9 cellular contexts compared by ENCODE assay signal in genomic region chr12:114667669-114668150, GRCh38. TPM values are rescaled to one million over a fixed set of nuclear protein-coding genes. Genes with fewer than 3 reads are reported as not detected.
DNase-seq lines count a peak whose midpoint lies in the region; ATAC-seq, FAIRE-seq and TF ChIP-seq lines count a peak whose summit lies in the region.
"Had no signal": no experiment of that assay in that cellular context is flagged by ENCODE, and none has a peak within 500 bp of the region (broad histone marks: within the 10 kb centered on the region; RNA-seq: fewer than 3 reads in every experiment).

No MANE protein-coding gene starts in this region.

- no peaks in the 10 kb centered on the region for H3K9me3 ChIP-seq in muscle layer of colon (ENCODE audit: low read length)

- H3K27me3 ChIP-seq in muscle layer of colon (ENCODE audit: control insufficient read depth in 1 of 2, insufficient read depth in 2 of 2, low read length in 2 of 2), result peaks cover 38 to 58% of the 10 kb centered on the region in 2 donors

- no peak for DNase-seq in activated naive CD4-positive, alpha-beta T cell (lab: John Stamatoyannopoulos, UW)
- DNase-seq in choroid plexus epithelial cell (ENCODE audit: low read depth) (no peak), GM12891 (ENCODE audit: insufficient read length, low spot score) (no peak), globus pallidus (ENCODE audit: low spot score) (no peak)
- DNase-seq: activated CD4-positive, alpha-beta T cell treated with anti-CD3 and anti-CD28 coated beads for 4 hours had no signal

- no peak for ATAC-seq in GM21515 (IDR thresholded peaks at IDR 0.05; ENCODE audit: unreplicated experiment)

- H3K9me3 Mint-ChIP-seq in activated naive CD4-positive, alpha-beta T cell treated with anti-CD3 and anti-CD28 coated beads, Interleukin-2, amount 50 U/mL, for 24 hours, result no peaks in the 10 kb centered on the region

- FAIRE-seq in GM12891 (lab: Jason Lieb, UNC), result no peak

- H3K27ac ChIP-seq in muscle layer of colon (ENCODE audit: low read depth, low read length), result no peak overlapping the region
- peak overlapping the region; percentile 63 for H3K27ac ChIP-seq in urinary bladder (ENCODE audit: low read depth)

- no peak overlapping the region for H3K4me3 Mint-ChIP-seq in activated naive CD4-positive, alpha-beta T cell treated with anti-CD3 and anti-CD28 coated beads, Interleukin-2, amount 50 U/mL, for 24 hours

- no peaks in the 10 kb centered on the region for H3K36me3 Mint-ChIP-seq in activated naive CD4-positive, alpha-beta T cell treated with anti-CD3 and anti-CD28 coated beads, Interleukin-2, amount 50 U/mL, for 24 hours

- no peaks in the 10 kb centered on the region for H3K36me3 ChIP-seq in muscle layer of colon (ENCODE audit: insufficient read depth, low read length)
- peaks cover 2% of the 10 kb centered on the region for H3K36me3 ChIP-seq in urinary bladder (ENCODE audit: insufficient read depth)

- H3K4me1 ChIP-seq in muscle layer of colon (ENCODE audit: insufficient read depth, low read length), result peaks cover 6% of the 10 kb centered on the region
- H3K4me1 ChIP-seq in urinary bladder (ENCODE audit: insufficient read depth), result no peaks in the 10 kb centered on the region

- H3K4me3 ChIP-seq in choroid plexus epithelial cell (ENCODE audit: low read depth, low read length) (peak overlapping the region; percentile 60), muscle layer of colon (ENCODE audit: low read depth in 1 of 2, low read length in 2 of 2) (peak overlapping the region; percentile 32 to 45), urinary bladder (ENCODE audit: low read depth, low read length) (peak overlapping the region; percentile 44)

- TF ChIP-seq CTCF in choroid plexus epithelial cell (conservative IDR thresholded peaks at IDR 0.05; ENCODE audit: low read depth, low read length), result no peak

- 42% methylated on average over 16 of the region's 16 CpGs for WGBS in urinary bladder

- TF ChIP-seq POLR2A in GM12891 (IDR thresholded peaks at IDR 0.05; ENCODE audit: low read depth, low read length), result no peak

- H3K27me3 Mint-ChIP-seq in activated naive CD4-positive, alpha-beta T cell treated with anti-CD3 and anti-CD28 coated beads, Interleukin-2, amount 50 U/mL, for 24 hours, result peaks cover 49% of the 10 kb centered on the region

- H3K27ac Mint-ChIP-seq in activated naive CD4-positive, alpha-beta T cell treated with anti-CD3 and anti-CD28 coated beads, Interleukin-2, amount 50 U/mL, for 24 hours, result peak overlapping the region; percentile 17

- peaks cover 4% of the 10 kb centered on the region for H3K4me1 Mint-ChIP-seq in activated naive CD4-positive, alpha-beta T cell treated with anti-CD3 and anti-CD28 coated beads, Interleukin-2, amount 50 U/mL, for 24 hours

- H3K9ac ChIP-seq in muscle layer of colon (ENCODE audit: low read length), result no peak overlapping the region

TF ChIP-seq in GM12891, 5 proteins besides CTCF, POLR2A, EP300 and RAD21:
- TF ChIP-seq PAX5 (IDR thresholded peaks at IDR 0.05; ENCODE audit: insufficient read depth, low read length, severe bottlenecking), result no peak
- no peak for TF ChIP-seq SPI1 (IDR thresholded peaks at IDR 0.05; ENCODE audit: low read depth, low read length)
- no peak for TF ChIP-seq TAF1 (IDR thresholded peaks at IDR 0.05; ENCODE audit: low read depth, low read length)
- no peak for TF ChIP-seq POLR2AphosphoS5 (IDR thresholded peaks at IDR 0.05; ENCODE audit: low read depth, low read length)
- no peak for TF ChIP-seq POU2F2 (IDR thresholded peaks at IDR 0.05; ENCODE audit: low read depth, low read length)

RNA-seq across cellular contexts. Expression of gene TBX3, which starts 16.3 kb away (rescaled TPM):
- total RNA-seq in urinary bladder, result 123 TPM
- polyA plus RNA-seq in urinary bladder, result 53.8 TPM
- 0.01 TPM for polyA plus RNA-seq in GM12891 (2012; ENCODE audit: low read depth, missing spikeins)
